In the genomic region with DNA sequence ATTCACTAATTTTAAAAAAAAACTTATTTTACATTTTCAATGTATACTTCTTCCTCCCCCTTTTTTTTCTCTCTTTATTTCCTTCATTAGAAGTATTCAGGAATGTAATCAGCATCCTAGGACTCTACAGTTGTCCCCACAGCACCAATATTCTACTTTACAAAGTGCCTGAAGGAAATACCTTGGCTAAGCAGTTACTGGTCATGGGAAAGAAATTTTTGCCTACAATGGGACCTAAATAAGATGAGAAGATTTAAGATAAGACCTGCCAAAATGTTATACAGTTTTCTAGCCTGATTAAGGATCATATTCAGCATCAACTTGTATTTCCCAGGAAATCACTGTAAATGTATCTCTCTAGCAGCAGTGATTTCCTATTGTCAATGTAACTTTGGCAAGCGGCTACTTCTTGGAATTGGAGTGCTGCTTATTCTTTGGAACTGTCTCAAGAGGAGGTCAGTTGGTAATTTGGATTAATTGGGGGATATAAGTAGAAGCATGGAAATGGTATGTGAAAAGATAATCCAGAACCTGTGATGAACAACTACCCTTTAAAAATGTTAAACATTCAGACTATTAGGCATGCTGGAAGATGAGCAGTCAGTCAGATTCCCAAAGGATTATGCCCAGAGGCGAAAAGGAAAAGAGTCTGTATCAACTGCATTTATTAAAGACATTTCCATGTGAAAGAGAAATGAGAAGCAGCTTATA, we compare ENCODE assay signal across 17 cellular contexts.
DNase-seq lines count a peak whose midpoint lies in the region; ATAC-seq and TF ChIP-seq lines count a peak whose summit lies in the region.
"Had no signal": no experiment of that assay in that cellular context is flagged by ENCODE, and none has a peak within 500 bp of the region (broad histone marks: within the 10 kb centered on the region; RNA-seq: fewer than 3 reads in every experiment).

No MANE protein-coding gene starts in this region.

- no peak overlapping the region for H2AFZ ChIP-seq in Karpas-422 (ENCODE audit: low read length)

- no peaks in the 10 kb centered on the region for H3K9me2 ChIP-seq in Karpas-422 (replicated peaks; ENCODE audit: insufficient read depth, low read length)

- TF ChIP-seq POLR2A in esophagus muscularis mucosa (IDR thresholded peaks at IDR 0.05; ENCODE audit: low read depth), result no peak

- no peak overlapping the region for H3K4me3 ChIP-seq in AG10803 (ENCODE audit: low read length)
- no peak overlapping the region for H3K4me3 ChIP-seq in Karpas-422 (ENCODE audit: low read length)
- peak overlapping the region in 2 of 4 donors; percentile 28 to 35 for H3K4me3 ChIP-seq in esophagus muscularis mucosa
- no peak overlapping the region for H3K4me3 ChIP-seq in psoas muscle
- H3K4me3 ChIP-seq: dorsolateral prefrontal cortex had no signal

- peaks cover 14% of the 10 kb centered on the region for H3K79me2 ChIP-seq in Karpas-422 (ENCODE audit: low read length)

- no peak overlapping the region for H3K9ac ChIP-seq in Karpas-422 (ENCODE audit: low read length)

- TF ChIP-seq CTCF in AG10803 (conservative IDR thresholded peaks at IDR 0.05; ENCODE audit: low read length), result no peak
- TF ChIP-seq CTCF in esophagus muscularis mucosa (IDR thresholded peaks at IDR 0.05), result no peak
- no peak for TF ChIP-seq CTCF in psoas muscle (IDR thresholded peaks at IDR 0.05)

- no peak for TF ChIP-seq EP300 in esophagus muscularis mucosa (IDR thresholded peaks at IDR 0.05)

- peaks cover 47% of the 10 kb centered on the region for H3K4me1 ChIP-seq in Karpas-422 (ENCODE audit: low read length)
- H3K4me1 ChIP-seq in esophagus muscularis mucosa, result peaks cover 50 to 76% (median 73%) of the 10 kb centered on the region in 4 donors
- H3K4me1 ChIP-seq in psoas muscle, result peaks cover 16% of the 10 kb centered on the region

- H4K20me1 ChIP-seq in Karpas-422 (ENCODE audit: insufficient read depth, low read depth, low read length), result no peaks in the 10 kb centered on the region

- H3K9me3 ChIP-seq in Karpas-422 (ENCODE audit: low read length) (no peaks in the 10 kb centered on the region), esophagus muscularis mucosa (no peaks in the 10 kb centered on the region), psoas muscle (no peaks in the 10 kb centered on the region)

- no peaks in the 10 kb centered on the region; the same call in 1 of the 2 replicates for H3K36me3 ChIP-seq in Karpas-422 (ENCODE audit: insufficient read depth, low read length)
- no peaks in the 10 kb centered on the region for H3K36me3 ChIP-seq in esophagus muscularis mucosa
- H3K36me3 ChIP-seq in psoas muscle (ENCODE audit: insufficient read depth in 1 of 2, low read depth in 1 of 2), result no peaks in the 10 kb centered on the region

- H3K27ac ChIP-seq in Karpas-422 (ENCODE audit: low read length) (0 out of 2 replicates have a peak overlapping the region, but pooled peaks have one; percentile 1), esophagus muscularis mucosa (replicated peaks in 1 of 4) (peak overlapping the region; percentile 76 to 91 (median 82)), psoas muscle (peak overlapping the region; percentile 17)

- no peak overlapping the region for H3K4me2 ChIP-seq in Karpas-422 (ENCODE audit: low read depth, low read length, poor library complexity, severe bottlenecking)

- DNase-seq in AG10803 (ENCODE audit: low read depth) (peak; percentile 27), Karpas-422 (no peak), esophagus muscularis mucosa (ENCODE audit: extremely low spot score) (no peak), psoas muscle (no peak), NCI-H748 treated with DMSO at 0.1 percent for 48 hours (lab: John Stamatoyannopoulos, UW) (no peak), DMS79 (lab: John Stamatoyannopoulos, UW) (no peak), COR-L47 (lab: John Stamatoyannopoulos, UW) (no peak)
- DNase-seq: activated CD4-positive, alpha-beta T cell treated with anti-CD3 and anti-CD28 coated beads for 4 hours; activated CD8-positive, alpha-beta memory T cell treated with anti-CD3 and anti-CD28 coated beads, Interleukin-2, amount 50 U/mL, for 4 hours; CD8-positive, alpha-beta T cell; dorsolateral prefrontal cortex; NCI-H146; NCI-H446 treated with DMSO at 0.1 percent for 48 hours; occipital lobe; SHP77 treated with DMSO at 0.1 percent for 48 hours; stimulated activated naive B cell treated with anti-CD40 and anti-IgM and Interleukin-4, amounts not matched to agents 10 μg/mL and 1 μg/mL and 100 μg/mL, for 72 hours had no signal

- WGBS in esophagus muscularis mucosa, result 50% methylated on average over 2 of the region's 2 CpGs
- 43 to 58% (median 52%) methylated on average over 2 of the region's 2 CpGs for WGBS in psoas muscle, 3 donors

- H3K27me3 ChIP-seq in Karpas-422 (ENCODE audit: low read length), result no peaks in the 10 kb centered on the region
- no peaks in the 10 kb centered on the region for H3K27me3 ChIP-seq in esophagus muscularis mucosa
- H3K27me3 ChIP-seq in psoas muscle (ENCODE audit: insufficient read depth in 3 of 3, low read length in 2 of 3), result no peaks in the 10 kb centered on the region
- H3K27me3 ChIP-seq: dorsolateral prefrontal cortex had no signal

- ATAC-seq in psoas muscle, result peak in 2 of 4 donors; percentile 13 to 34
- no peak for ATAC-seq in GM19463 (IDR thresholded peaks at IDR 0.05; ENCODE audit: unreplicated experiment)
- ATAC-seq: CD8-positive, alpha-beta T cell; stimulated activated naive B cell treated with anti-CD40 and anti-IgM and Interleukin-4, amounts not matched to agents 10 μg/mL and 1 μg/mL and 100 μg/mL, for 72 hours had no signal

- intact Hi-C loops in esophagus muscularis mucosa (cut with DNase I) (no loop called here), psoas muscle (cut with DNase I) (loop anchor here (2.0 to 10.0 kb wide), 5 partner anchors 64 to 196 kb away; a partner anchor contains a TSS)

Comparison
In these comparisons a context has a peak if more than half of its experiments do, and no peak if none do; other contexts are left out.
1. H3K27ac ChIP-seq: peak in every context shown above with its lines; median percentile 82 in esophagus muscularis mucosa; 17 in psoas muscle; 1 in Karpas-422.